ENCODE assay signal across 6 cellular contexts in the genomic region with DNA sequence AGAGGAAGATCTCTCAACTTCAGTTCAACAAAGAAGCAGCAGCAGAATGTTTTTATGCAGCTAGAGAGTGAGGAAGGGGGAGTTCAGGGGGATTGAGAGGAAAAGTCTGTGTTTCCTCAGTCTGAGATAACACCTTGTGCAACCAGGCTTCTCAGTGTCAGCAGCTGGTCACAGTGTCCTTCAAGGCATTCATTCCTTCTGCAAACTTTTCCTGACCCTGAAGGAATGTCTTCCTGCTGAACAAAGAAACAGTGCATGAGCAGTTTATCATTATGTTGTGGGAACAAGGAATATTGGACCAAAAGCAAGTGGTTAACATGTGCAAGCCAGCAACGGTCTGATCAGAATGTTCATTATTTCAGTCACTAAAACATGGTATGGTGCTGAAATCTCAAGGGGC. TPM values are rescaled to one million over a fixed set of nuclear protein-coding genes. Genes with fewer than 3 reads are reported as not detected.
A peak's percentile ranks its signal among the peaks of the same experiment; 100 is the strongest.
DNase-seq lines count a peak whose midpoint lies in the region; ATAC-seq, FAIRE-seq and TF ChIP-seq lines count a peak whose summit lies in the region.
"Not testable (repeated sequence)": the region's sequence is repeated elsewhere in the genome, so short reads cannot be mapped to it uniquely, and the experiment has no call there.

No MANE protein-coding gene starts in this region.

- H4K20me1 ChIP-seq in hepatocyte (ENCODE audit: insufficient read depth, poor library complexity, severe bottlenecking); HepG2 (ENCODE audit: insufficient read depth, low read length): not testable (repeated sequence)

- H3K27me3 ChIP-seq in hepatocyte, result not testable (repeated sequence)
- peaks cover 0 to 19% of the 10 kb centered on the region in 2 experiments; a peak in 2 of 5 replicates for H3K27me3 ChIP-seq in HepG2 (ENCODE audit: control insufficient read depth in 1 of 2, insufficient read depth in 2 of 2, low read length in 2 of 2)

- not testable (repeated sequence) for TF ChIP-seq RAD21 in HepG2 (CRISPR knock-in tag; IDR thresholded peaks at IDR 0.05)

- peak; percentile 81 for FAIRE-seq in endometrium (lab: Jason Lieb, UNC)
- FAIRE-seq in HepG2 (lab: Jason Lieb, UNC), result not testable (repeated sequence)

- H3K9me3 Mint-ChIP-seq in progenitor cell of endocrine pancreas (ENCODE audit: low read depth), result not testable (repeated sequence)

- POLR2A ChIA-PET in HepG2 (lab: Yijun Ruan, JAX), result not testable (repeated sequence)

- not testable (repeated sequence) for H3K9me2 ChIP-seq in hepatocyte (replicated peaks; ENCODE audit: insufficient read depth)

- H2AFZ ChIP-seq in hepatocyte; HepG2 (ENCODE audit: low read length): not testable (repeated sequence)

- TF ChIP-seq POLR2A in HepG2 (IDR thresholded peaks at IDR 0.05; ENCODE audit: insufficient read depth in 1 of 2, low read depth in 2 of 2, low read length in 2 of 2), result not testable (repeated sequence)

- not testable (repeated sequence) for H3K79me2 ChIP-seq in hepatocyte; HepG2 (ENCODE audit: insufficient read depth, low read length)

- H3K27ac Mint-ChIP-seq in progenitor cell of endocrine pancreas, result peak overlapping the region; percentile 96

- in situ Hi-C loops in HepG2 (cut with HindIII; ENCODE audit: extremely low pct_ligation_motif_present, low pct_unique_long_range_greater_than_20kb), result loop anchor here (5.0 kb wide), 1 partner anchor 61 kb away; a partner anchor contains a TSS

- H3K4me3 Mint-ChIP-seq in progenitor cell of endocrine pancreas (ENCODE audit: low read depth), result not testable (repeated sequence)

- not testable (repeated sequence) for H3K36me3 ChIP-seq in hepatocyte (replicated peaks; ENCODE audit: insufficient read depth, low read depth); HepG2 (replicated peaks in 1 of 2; ENCODE audit: control insufficient read depth in 1 of 2, insufficient read depth in 2 of 2, low read length in 2 of 2)

- H3K9ac ChIP-seq in HepG2 (ENCODE audit: insufficient read depth, low read depth, low read length), result not testable (repeated sequence)

- not testable (repeated sequence) for H3K4me3 ChIP-seq in fibroblast of villous mesenchyme (ENCODE audit: low read depth, low read length); hepatocyte; HepG2 (replicated peaks in 1 of 3; ENCODE audit: insufficient read depth in 1 of 3, low read depth in 2 of 3, low read length in 3 of 3)

- WGBS in hepatocyte (ENCODE audit: low lambda C conversion rate, missing lambda C conversion rate), result 42% methylated on average over 1 of the region's 1 CpG
- WGBS in HepG2 (ENCODE audit: low lambda C conversion rate), result 0% methylated on average over 1 of the region's 1 CpG

- TF ChIP-seq EP300 in HepG2 (IDR thresholded peaks at IDR 0.05; ENCODE audit: low read depth in 2 of 2, low read length in 2 of 2); HepG2 (CRISPR knock-in tag; IDR thresholded peaks at IDR 0.05; ENCODE audit: borderline replicate concordance): not testable (repeated sequence)

- H3K27me3 Mint-ChIP-seq in progenitor cell of endocrine pancreas, result not testable (repeated sequence)

- BruUV-seq in HepG2 (replicated peaks; lab: Mats Ljungman, UMichigan), result not testable (repeated sequence)

- H3K4me1 ChIP-seq in hepatocyte (ENCODE audit: insufficient read depth) (peaks cover 17% of the 10 kb centered on the region), HepG2 (ENCODE audit: insufficient read depth, low read length) (peaks cover 22% of the 10 kb centered on the region)

- not testable (repeated sequence) for ATAC-seq in HepG2

- TF ChIP-seq CTCF in fibroblast of villous mesenchyme (IDR thresholded peaks at IDR 0.05; ENCODE audit: insufficient read depth, low read depth, low read length); hepatocyte (IDR thresholded peaks at IDR 0.05; ENCODE audit: poor library complexity); HepG2 (CRISPR knock-in tag; IDR thresholded peaks at IDR 0.05); progenitor cell of endocrine pancreas (IDR thresholded peaks at IDR 0.05; ENCODE audit: unreplicated experiment): not testable (repeated sequence)

- not testable (repeated sequence) for H3K9me3 ChIP-seq in hepatocyte (ENCODE audit: low read depth); HepG2 (ENCODE audit: low read length)

- intact Hi-C loops in HepG2 (cut with micrococcal nuclease; ENCODE audit: unreplicated experiment), result not testable (repeated sequence)

- DNase-seq in amniotic epithelial cell (ENCODE audit: low read depth), result peak; percentile 41
- DNase-seq in fibroblast of villous mesenchyme (ENCODE audit: low read depth), result peak; percentile 6
- DNase-seq in hepatocyte (ENCODE audit: low spot score); HepG2 (ENCODE audit: low spot score); progenitor cell of endocrine pancreas (ENCODE audit: low spot score, unreplicated experiment): not testable (repeated sequence)

- H3K4me2 ChIP-seq in hepatocyte (peak overlapping the region; percentile 37), HepG2 (ENCODE audit: low read depth, low read length) (peak overlapping the region; percentile 29; the same call in 1 of the 2 replicates)

- CTCF ChIA-PET in HepG2 (lab: Yijun Ruan, JAX; ENCODE audit: low intra/inter-chr PET ratio, low total read pairs), result not testable (repeated sequence)

- peaks cover 34% of the 10 kb centered on the region for H3K4me1 Mint-ChIP-seq in progenitor cell of endocrine pancreas (ENCODE audit: low read depth)

- H3K27ac ChIP-seq in hepatocyte; HepG2 (ENCODE audit: extremely low read length, insufficient read depth, low read length): not testable (repeated sequence)

- not testable (repeated sequence) for H3K36me3 Mint-ChIP-seq in progenitor cell of endocrine pancreas (ENCODE audit: insufficient read depth)

TF ChIP-seq in HepG2, 621 proteins besides CTCF, POLR2A, EP300 and RAD21:
- TF ChIP-seq RARA (CRISPR knock-in tag; IDR thresholded peaks at IDR 0.05), result peak; percentile 38

RNA-seq across cellular contexts. Expression of a gene that starts 34.3 kb away (rescaled TPM):
- total RNA-seq in fibroblast of villous mesenchyme (20.6 and 22.9 TPM in 2 replicates), hepatocyte (45.1 and 68.2 TPM in 2 replicates), HepG2 (2016; rRNA removed; fragmentation: Illumina TruSeq; extraction: Trizol) (58.0 and 73.8 TPM in 2 replicates), progenitor cell of endocrine pancreas (43.3 and 46.8 TPM in 2 replicates)
- polyA plus RNA-seq in hepatocyte (37.2 and 40.5 TPM in 2 replicates), HepG2 (2011; rRNA removed) (23.4 and 32.0 TPM in 2 replicates)
- total RNA-seq in HepG2 (2016; cell fraction: cytosol; rRNA removed; fragmentation: Illumina TruSeq; extraction: Trizol; ENCODE audit: low read depth), result 30.1 and 30.9 TPM in 2 replicates
- 53.8 and 79.5 TPM in 2 replicates for total RNA-seq in HepG2 (2016; cell fraction: insoluble cytoplasmic fraction; rRNA removed; fragmentation: Illumina TruSeq; extraction: Trizol)
- total RNA-seq in HepG2 (2016; cell fraction: membrane; rRNA removed; fragmentation: Illumina TruSeq; extraction: Trizol), result 43.1 and 43.8 TPM in 2 replicates
- 23.3 and 30.5 TPM in 2 replicates for total RNA-seq in HepG2 (2016; cell fraction: nucleus; rRNA removed; fragmentation: Illumina TruSeq; extraction: Trizol)
- 21.7 and 26.1 TPM in 2 replicates for polyA plus RNA-seq in HepG2 (2011; cell fraction: cytosol; rRNA removed)
- polyA plus RNA-seq in HepG2 (2011; cell fraction: nucleus; rRNA removed), result 7.1 and 7.7 TPM in 2 replicates
- 38.9 and 50.9 TPM in 2 replicates for polyA plus RNA-seq in HepG2 (2012)
- 52.0 and 61.1 TPM in 2 replicates for polyA plus RNA-seq in HepG2 (2016; cell fraction: cytosol; fragmentation: Illumina TruSeq; extraction: Trizol; ENCODE audit: low read depth)
- polyA plus RNA-seq in HepG2 (2016; cell fraction: insoluble cytoplasmic fraction; fragmentation: Illumina TruSeq; extraction: Trizol; ENCODE audit: low read depth), result 106 and 125 TPM in 2 replicates
- polyA plus RNA-seq in HepG2 (2016; cell fraction: membrane; fragmentation: Illumina TruSeq; extraction: Trizol; ENCODE audit: low read depth), result 56.9 and 59.4 TPM in 2 replicates
- polyA plus RNA-seq in HepG2 (2016; cell fraction: nucleus; fragmentation: Illumina TruSeq; extraction: Trizol; ENCODE audit: insufficient read depth, low read depth), result 51.6 and 51.9 TPM in 2 replicates
- polyA minus RNA-seq in HepG2 (2011; rRNA and poly(A)+ RNA removed; ENCODE audit: low replicate concordance), result 1.3 and 7.5 TPM in 2 replicates
- polyA minus RNA-seq in HepG2 (2011; cell fraction: cytosol; rRNA and poly(A)+ RNA removed), result 4.6 and 6.5 TPM in 2 replicates
- polyA minus RNA-seq in HepG2 (2011; cell fraction: nucleus; rRNA and poly(A)+ RNA removed), result 9.0 and 14.4 TPM in 2 replicates
